ENCODE assay signal across 30 cellular contexts in the genomic region with DNA sequence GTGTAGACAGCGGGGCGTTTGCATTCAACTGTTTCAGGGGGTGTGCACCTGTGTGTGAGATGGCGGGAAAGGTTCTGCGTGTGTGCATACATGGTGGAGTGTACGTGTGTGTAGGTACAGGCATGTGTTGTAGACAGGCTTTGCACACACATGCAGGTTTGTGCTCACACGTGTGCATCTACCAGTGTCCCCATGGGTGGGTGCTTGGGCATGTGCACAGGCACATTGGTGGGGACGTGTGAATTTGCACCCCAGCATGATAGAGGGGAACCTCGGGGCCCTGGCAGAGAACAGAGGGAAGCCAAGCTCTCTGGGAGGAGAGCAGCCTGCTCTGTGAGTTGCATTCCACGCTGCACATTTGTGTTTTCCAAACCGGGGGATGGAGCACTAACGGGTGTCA.
"Had no signal": no experiment of that assay in that cellular context is flagged by ENCODE, and none has a peak within 500 bp of the region (broad histone marks: within the 10 kb centered on the region; RNA-seq: fewer than 3 reads in every experiment).

No MANE protein-coding gene starts in this region.

- H3K27me3 Mint-ChIP-seq: progenitor cell of endocrine pancreas had no signal

- H3K27ac Mint-ChIP-seq: naive B cell; natural killer cell treated with Interleukin-12 subunit alpha and Interleukin-12 subunit beta and Interleukin-15 and Interleukin-18, amount 100 ng/mL, for 72 hours; nephron progenitor cell; progenitor cell of endocrine pancreas; stimulated activated memory B cell treated with anti-CD40 and anti-IgM and Interleukin-4, amounts not matched to agents 10 μg/mL and 1 μg/mL and 100 μg/mL, for 72 hours; stimulated activated naive CD8-positive, alpha-beta T cell treated with anti-CD3 and anti-CD28 coated beads, Interleukin-15, amount 100 ng/mL, for 72 hours; type B pancreatic cell had no signal

- H3K9ac ChIP-seq: parathyroid adenoma had no signal

- H3K27me3 ChIP-seq: ovary, testis, vagina had no signal

- H3K36me3 ChIP-seq: ovary, spleen, suprapubic skin, tibial artery, transverse colon, vagina had no signal

- H3K27ac ChIP-seq: ovary, parathyroid adenoma, psoas muscle, skin epidermis, spleen, suprapubic skin, testis, tibial artery, transverse colon, vagina had no signal

- H3K4me3 ChIP-seq: ovary, psoas muscle, skin epidermis, smooth muscle cell, spleen, suprapubic skin, testis, tibial artery, transverse colon, vagina had no signal

- H3K4me3 Mint-ChIP-seq: naive B cell; naive thymus-derived CD8-positive, alpha-beta T cell; natural killer cell treated with Interleukin-12 subunit alpha and Interleukin-12 subunit beta and Interleukin-15 and Interleukin-18, amount 100 ng/mL, for 72 hours; nephron progenitor cell; stimulated activated memory B cell treated with anti-CD40 and anti-IgM and Interleukin-4, amounts not matched to agents 10 μg/mL and 1 μg/mL and 100 μg/mL, for 72 hours; stimulated activated naive CD8-positive, alpha-beta T cell treated with anti-CD3 and anti-CD28 coated beads, Interleukin-15, amount 100 ng/mL, for 72 hours; type B pancreatic cell had no signal

- H3K4me1 Mint-ChIP-seq: naive B cell; naive thymus-derived CD8-positive, alpha-beta T cell; stimulated activated memory B cell treated with anti-CD40 and anti-IgM and Interleukin-4, amounts not matched to agents 10 μg/mL and 1 μg/mL and 100 μg/mL, for 72 hours; stimulated activated naive CD8-positive, alpha-beta T cell treated with anti-CD3 and anti-CD28 coated beads, Interleukin-15, amount 100 ng/mL, for 72 hours had no signal

- H2AFZ ChIP-seq: parathyroid adenoma had no signal

- ATAC-seq: naive thymus-derived CD8-positive, alpha-beta T cell; natural killer cell treated with Interleukin-12 subunit alpha and Interleukin-12 subunit beta and Interleukin-15 and Interleukin-18, amount 100 ng/mL, for 72 hours; psoas muscle; right cardiac atrium; sciatic nerve; stimulated activated memory B cell treated with anti-CD40 and anti-IgM and Interleukin-4, amounts not matched to agents 10 μg/mL and 1 μg/mL and 100 μg/mL, for 72 hours; stimulated activated naive CD8-positive, alpha-beta T cell treated with anti-CD3 and anti-CD28 coated beads, Interleukin-15, amount 100 ng/mL, for 72 hours; stimulated activated naive CD8-positive, alpha-beta T cell treated with anti-CD3 and anti-CD28 coated beads, Interleukin-15, Interleukin-2, amounts not matched to agents 100 U/mL and 50 U/mL, for 24 hours had no signal

- H3K4me2 ChIP-seq: smooth muscle cell had no signal

- H3K9me3 ChIP-seq: ovary, psoas muscle, spleen, suprapubic skin, testis, tibial artery, transverse colon, vagina had no signal

- DNase-seq: naive B cell; nephron progenitor cell; occipital lobe; ovary; psoas muscle; right cardiac atrium; spleen; stimulated activated CD4-positive, alpha-beta T cell treated with anti-CD3 and anti-CD28 coated beads, Interleukin-12 subunit alpha, Interleukin-12 subunit beta, amount 100 ng/mL, for 4 hours; stimulated activated CD4-positive, alpha-beta T cell treated with anti-CD3 and anti-CD28 coated beads, Interleukin-1b, Interleukin-23, amount 100 ng/mL, for 48 hours; stimulated activated CD4-positive, alpha-beta T cell treated with anti-CD3 and anti-CD28 coated beads, Interleukin-4, amount 100 ng/mL, for 1 hour; stimulated activated CD4-positive, alpha-beta T cell treated with anti-CD3 and anti-CD28 coated beads, Interleukin-4, amount 100 ng/mL, for 4 hours; stimulated activated CD8-positive, alpha-beta memory T cell treated with anti-CD3 and anti-CD28 coated beads, Interleukin-4, amount 100 ng/mL, for 48 hours; stimulated activated naive CD4-positive, alpha-beta T cell; stimulated activated naive CD8-positive, alpha-beta T cell treated with anti-CD3 and anti-CD28 coated beads, Interleukin-15, amount 100 ng/mL, for 72 hours; stimulated activated naive CD8-positive, alpha-beta T cell treated with anti-CD3 and anti-CD28 coated beads, Interleukin-15, Interleukin-2, amounts not matched to agents 100 U/mL and 50 U/mL, for 24 hours; substantia nigra; testis; tibial artery; transverse colon had no signal

- H3K4me1 ChIP-seq: psoas muscle, spleen, suprapubic skin, testis, tibial artery, transverse colon had no signal

- H3K36me3 Mint-ChIP-seq: naive B cell; naive thymus-derived CD8-positive, alpha-beta T cell; natural killer cell treated with Interleukin-12 subunit alpha and Interleukin-12 subunit beta and Interleukin-15 and Interleukin-18, amount 100 ng/mL, for 72 hours; stimulated activated memory B cell treated with anti-CD40 and anti-IgM and Interleukin-4, amounts not matched to agents 10 μg/mL and 1 μg/mL and 100 μg/mL, for 72 hours; type B pancreatic cell had no signal

- H3K9me3 Mint-ChIP-seq: naive thymus-derived CD8-positive, alpha-beta T cell; natural killer cell treated with Interleukin-12 subunit alpha and Interleukin-12 subunit beta and Interleukin-15 and Interleukin-18, amount 100 ng/mL, for 72 hours; nephron progenitor cell; stimulated activated memory B cell treated with anti-CD40 and anti-IgM and Interleukin-4, amounts not matched to agents 10 μg/mL and 1 μg/mL and 100 μg/mL, for 72 hours; stimulated activated naive CD8-positive, alpha-beta T cell treated with anti-CD3 and anti-CD28 coated beads, Interleukin-15, amount 100 ng/mL, for 72 hours; type B pancreatic cell had no signal
